ENCODE assay signal across 34 cellular contexts in genomic region chr11:30852645-30853044, GRCh38.
"Had no signal": no experiment of that assay in that cellular context is flagged by ENCODE, and none has a peak within 500 bp of the region (broad histone marks: within the 10 kb centered on the region; RNA-seq: fewer than 3 reads in every experiment).

No MANE protein-coding gene starts in this region.

- ATAC-seq: activated CD4-positive, alpha-beta T cell treated with anti-CD3 and anti-CD28 coated beads for 36 hours; activated CD4-positive, CD25-positive, alpha-beta regulatory T cell treated with anti-CD3 and anti-CD28 coated beads, Interleukin-2, amount 50 U/mL, for 24 hours; activated CD8-positive, alpha-beta memory T cell treated with anti-CD3 and anti-CD28 coated beads, Interleukin-2, amount 10 ng/mL, durations not matched to agents 7 days and 5 days; activated CD8-positive, alpha-beta T cell treated with anti-CD3 and anti-CD28 coated beads, Interleukin-2, amount 10 ng/mL, durations not matched to agents 7 days and 5 days; activated naive CD4-positive, alpha-beta T cell treated with anti-CD3 and anti-CD28 coated beads, Interleukin-2, amount 50 U/mL, for 72 hours; body of pancreas had no signal

- H3K27me3 ChIP-seq: adrenal gland, body of pancreas, brain microvascular endothelial cell, breast epithelium had no signal

- H3K4me1 ChIP-seq: adrenal gland, body of pancreas, breast epithelium had no signal

- H3K36me3 ChIP-seq: adrenal gland, brain microvascular endothelial cell, breast epithelium had no signal

- H3K4me3 ChIP-seq: adrenal gland, body of pancreas, breast epithelium had no signal

- H3K27ac ChIP-seq: adrenal gland, body of pancreas, brain microvascular endothelial cell, breast epithelium, VCaP had no signal

- DNase-seq: activated CD4-positive, alpha-beta memory T cell treated with anti-CD3 and anti-CD28 coated beads, Interleukin-2, amount 10 ng/mL, durations not matched to agents 7 days and 5 days; activated CD4-positive, alpha-beta T cell treated with anti-CD3 and anti-CD28 coated beads for 1 hour; activated CD4-positive, alpha-beta T cell treated with anti-CD3 and anti-CD28 coated beads for 36 hours; activated CD4-positive, alpha-beta T cell treated with anti-CD3 and anti-CD28 coated beads for 48 hours; activated CD4-positive, alpha-beta T cell treated with anti-CD3 and anti-CD28 coated beads, Interleukin-2, amount 10 ng/mL, durations not matched to agents 7 days and 5 days; activated CD4-positive, alpha-beta T cell treated with anti-CD3 and anti-CD28 coated beads, Interleukin-2, amount 50 U/mL, for 48 hours; activated CD4-positive, CD25-positive, alpha-beta regulatory T cell; activated CD8-positive, alpha-beta memory T cell treated with anti-CD3 and anti-CD28 coated beads for 24 hours; activated CD8-positive, alpha-beta memory T cell treated with anti-CD3 and anti-CD28 coated beads, Interleukin-2, amount 10 ng/mL, durations not matched to agents 7 days and 5 days; activated CD8-positive, alpha-beta memory T cell treated with anti-CD3 and anti-CD28 coated beads, Interleukin-2, amount 50 U/mL, for 48 hours; activated CD8-positive, alpha-beta T cell treated with anti-CD3 and anti-CD28 coated beads, Interleukin-2, amount 10 ng/mL, durations not matched to agents 7 days and 5 days; activated effector memory CD4-positive, alpha-beta T cell treated with anti-CD3 and anti-CD28 coated beads, Interleukin-2, amount 50 U/mL, for 16 hours; activated gamma-delta T cell treated with Interleukin-2 at 50 U/mL for 16 hours; activated naive CD4-positive, alpha-beta T cell; activated naive CD4-positive, alpha-beta T cell treated with anti-CD3 and anti-CD28 coated beads for 36 hours; activated naive CD4-positive, alpha-beta T cell treated with anti-CD3 and anti-CD28 coated beads, Interleukin-2, amount 50 U/mL, for 16 hours; activated naive CD8-positive, alpha-beta T cell treated with anti-CD3 and anti-CD28 coated beads for 36 hours; activated T-cell treated with anti-CD3 and anti-CD28 coated beads, Interleukin-2, amount 50 U/mL, for 24 hours; activated T-cell treated with anti-CD3 and anti-CD28 coated beads, Interleukin-2, amount 50 U/mL, for 48 hours; adrenal gland; amniotic stem cell; aorta; body of pancreas; brain microvascular endothelial cell; central memory CD4-positive, alpha-beta T cell; T-helper 2 cell; T-helper 9 cell had no signal

- H3K9me3 ChIP-seq: adrenal gland, body of pancreas, breast epithelium had no signal

- FAIRE-seq: astrocyte, colon, TTC549 had no signal
